In the genomic region with DNA sequence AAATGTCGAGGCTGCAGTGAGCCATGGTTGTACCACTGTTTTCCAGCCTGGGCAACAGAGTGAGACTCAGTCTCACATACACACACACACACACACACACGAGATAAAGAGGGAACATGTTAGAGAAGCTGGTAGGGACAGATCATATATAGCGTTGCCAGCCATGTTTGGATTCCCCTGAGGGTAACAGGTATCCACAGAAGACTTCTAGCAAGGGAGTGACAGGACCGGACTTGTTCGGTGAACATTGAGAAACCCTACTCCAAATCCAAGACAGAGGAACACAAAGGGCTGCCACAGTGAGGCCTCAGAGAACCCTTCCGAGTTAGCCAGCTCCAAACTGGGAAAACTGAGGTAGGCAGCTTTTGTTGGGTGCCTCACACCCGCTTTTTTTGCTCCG, we compare ENCODE assay signal across 19 cellular contexts. TPM values are rescaled to one million over a fixed set of nuclear protein-coding genes. Genes with fewer than 3 reads are reported as not detected.
DNase-seq lines count a peak whose midpoint lies in the region; ATAC-seq and TF ChIP-seq lines count a peak whose summit lies in the region.
"Had no signal": no experiment of that assay in that cellular context is flagged by ENCODE, and none has a peak within 500 bp of the region (broad histone marks: within the 10 kb centered on the region; RNA-seq: fewer than 3 reads in every experiment).

No MANE protein-coding gene starts in this region.

- no peak for ATAC-seq in activated naive CD4-positive, alpha-beta T cell treated with anti-CD3 and anti-CD28 coated beads, Interleukin-2, amount 50 U/mL, for 72 hours

- TF ChIP-seq CTCF in OCI-LY7 (conservative IDR thresholded peaks at IDR 0.05; ENCODE audit: low read length): no peak

- intact Hi-C loops in OCI-LY7 (cut with micrococcal nuclease; ENCODE audit: unreplicated experiment): no loop called here

- peaks cover 2% of the 10 kb centered on the region for H3K36me3 ChIP-seq in OCI-LY7 (ENCODE audit: insufficient read depth, low read length)
- H3K36me3 ChIP-seq: Peyer's patch had no signal

- peak overlapping the region; percentile 40 for H3K4me2 ChIP-seq in OCI-LY7 (ENCODE audit: low read length)

- POLR2A ChIA-PET in OCI-LY7 (lab: Charles Lee): interaction anchor here (0.6 to 0.7 kb wide), 2 partner anchors 11 to 1133 kb away, joined by 4 to 5 read pairs; no protein-coding TSS in a partner anchor

- peak overlapping the region in 1 of 2 donors; percentile 31 for H3K27ac Mint-ChIP-seq in activated naive CD4-positive, alpha-beta T cell treated with anti-CD3 and anti-CD28 coated beads, Interleukin-2, amount 50 U/mL, for 72 hours
- H3K27ac Mint-ChIP-seq: CD4-positive, alpha-beta T cell had no signal

- H3K79me2 ChIP-seq in OCI-LY7 (ENCODE audit: insufficient read depth, low read depth, low read length): peaks cover 13% of the 10 kb centered on the region

- no peaks in the 10 kb centered on the region for H3K9me3 Mint-ChIP-seq in activated naive CD4-positive, alpha-beta T cell treated with anti-CD3 and anti-CD28 coated beads, Interleukin-2, amount 50 U/mL, for 72 hours
- H3K9me3 Mint-ChIP-seq: CD4-positive, alpha-beta T cell had no signal

- CTCF ChIA-PET in OCI-LY7 (lab: Charles Lee; ENCODE audit: unreplicated experiment): no interaction called here

- peak overlapping the region; percentile 48; the same call in 1 of the 2 replicates for H2AFZ ChIP-seq in OCI-LY7 (ENCODE audit: low read length)

- no TSS peak for BruUV-seq in OCI-LY7 (replicated peaks; lab: Mats Ljungman, UMichigan)

- 0 out of 2 replicates have a peak, but pooled peaks cover under 1% of the 10 kb centered on the region for H4K20me1 ChIP-seq in OCI-LY7 (ENCODE audit: insufficient read depth, low read length)

- H3K4me3 ChIP-seq in OCI-LY7 (ENCODE audit: low read depth, low read length, poor library complexity, severe bottlenecking): no peak overlapping the region
- H3K4me3 ChIP-seq in skin epidermis: no peak overlapping the region
- H3K4me3 ChIP-seq: HAP-1, Peyer's patch had no signal

- peaks cover 15% of the 10 kb centered on the region for H3K4me1 ChIP-seq in OCI-LY7 (ENCODE audit: insufficient read depth, low read length, poor library complexity, severe bottlenecking)

- H3K9me3 ChIP-seq in OCI-LY7 (ENCODE audit: low read length): no peaks in the 10 kb centered on the region
- H3K9me3 ChIP-seq: HAP-1, Peyer's patch had no signal

- DNase-seq in HPDE6-E6E7 (ENCODE audit: extremely low spot score): peak; percentile 62
- no peak for DNase-seq in OCI-LY7 (ENCODE audit: low spot score)
- peak; percentile 63 for DNase-seq in epithelial cell of prostate (ENCODE audit: low read depth, low spot score)
- DNase-seq in central memory CD4-positive, alpha-beta T cell: no peak
- no peak for DNase-seq in kidney glomerular epithelial cell (lab: John Stamatoyannopoulos, UW)
- no peak for DNase-seq in activated naive CD4-positive, alpha-beta T cell treated with anti-CD3 and anti-CD28 coated beads, Interleukin-2, amount 50 U/mL, for 72 hours (ENCODE audit: low spot score in 2 of 2)
- DNase-seq: ACHN; AML-193; Calu3; CD4-positive, alpha-beta T cell; DMS53; NCI-H1436; NCI-H2029 treated with DMSO at 0.1 percent for 48 hours; NCI-H2227 treated with DMSO at 0.1 percent for 48 hours; NCI-H524; SHP77 treated with DMSO at 0.1 percent for 48 hours had no signal

- H3K9me2 ChIP-seq in OCI-LY7 (ENCODE audit: insufficient read depth, low read length): no peaks in the 10 kb centered on the region

- peaks cover 13% of the 10 kb centered on the region in 2 donors for H3K36me3 Mint-ChIP-seq in activated naive CD4-positive, alpha-beta T cell treated with anti-CD3 and anti-CD28 coated beads, Interleukin-2, amount 50 U/mL, for 72 hours

- H3K27ac ChIP-seq in OCI-LY7 (ENCODE audit: low read depth, low read length, poor library complexity, severe bottlenecking) (no peak overlapping the region), epithelial cell of prostate (peak overlapping the region; percentile 42), skin epidermis (peak overlapping the region in 11 of 21 experiments; percentile 8 to 66 (median 55))
- H3K27ac ChIP-seq: Peyer's patch had no signal

RNA-seq across cellular contexts. Expression of a gene that starts 3.7 kb away (rescaled TPM):
- total RNA-seq in OCI-LY7 (2014; rRNA removed; shearing (Covaris generic)): 277 and 295 TPM in 2 replicates
- 290 and 323 TPM in 2 replicates for total RNA-seq in OCI-LY7 (2022)
- 100 to 1,000 TPM; 179 to 273 TPM for total RNA-seq in activated naive CD4-positive, alpha-beta T cell treated with anti-CD3 and anti-CD28 coated beads, Interleukin-2, amount 50 U/mL, for 72 hours

RNA-seq across cellular contexts. Expression of a gene that starts 39.3 kb away (rescaled TPM):
- 5.0 and 6.9 TPM in 2 replicates for total RNA-seq in OCI-LY7 (2014; rRNA removed; shearing (Covaris generic))
- 12.5 and 13.0 TPM in 2 replicates for total RNA-seq in OCI-LY7 (2022)
- total RNA-seq in activated naive CD4-positive, alpha-beta T cell treated with anti-CD3 and anti-CD28 coated beads, Interleukin-2, amount 50 U/mL, for 72 hours: 1 to 10 TPM in 1 of 2 donors, under 1 TPM in 1; 0.39 to 3.9 TPM

Comparison
In these comparisons a context has a peak if more than half of its experiments do, and no peak if none do; other contexts are left out.
1. DNase-seq: peak in HPDE6-E6E7 (single experiment) and epithelial cell of prostate (single experiment); none in OCI-LY7 (single experiment), central memory CD4-positive, alpha-beta T cell (single experiment), kidney glomerular epithelial cell (single experiment) and activated naive CD4-positive, alpha-beta T cell treated with anti-CD3 and anti-CD28 coated beads, Interleukin-2, amount 50 U/mL, for 72 hours (0 of 2).